In the genomic region with DNA sequence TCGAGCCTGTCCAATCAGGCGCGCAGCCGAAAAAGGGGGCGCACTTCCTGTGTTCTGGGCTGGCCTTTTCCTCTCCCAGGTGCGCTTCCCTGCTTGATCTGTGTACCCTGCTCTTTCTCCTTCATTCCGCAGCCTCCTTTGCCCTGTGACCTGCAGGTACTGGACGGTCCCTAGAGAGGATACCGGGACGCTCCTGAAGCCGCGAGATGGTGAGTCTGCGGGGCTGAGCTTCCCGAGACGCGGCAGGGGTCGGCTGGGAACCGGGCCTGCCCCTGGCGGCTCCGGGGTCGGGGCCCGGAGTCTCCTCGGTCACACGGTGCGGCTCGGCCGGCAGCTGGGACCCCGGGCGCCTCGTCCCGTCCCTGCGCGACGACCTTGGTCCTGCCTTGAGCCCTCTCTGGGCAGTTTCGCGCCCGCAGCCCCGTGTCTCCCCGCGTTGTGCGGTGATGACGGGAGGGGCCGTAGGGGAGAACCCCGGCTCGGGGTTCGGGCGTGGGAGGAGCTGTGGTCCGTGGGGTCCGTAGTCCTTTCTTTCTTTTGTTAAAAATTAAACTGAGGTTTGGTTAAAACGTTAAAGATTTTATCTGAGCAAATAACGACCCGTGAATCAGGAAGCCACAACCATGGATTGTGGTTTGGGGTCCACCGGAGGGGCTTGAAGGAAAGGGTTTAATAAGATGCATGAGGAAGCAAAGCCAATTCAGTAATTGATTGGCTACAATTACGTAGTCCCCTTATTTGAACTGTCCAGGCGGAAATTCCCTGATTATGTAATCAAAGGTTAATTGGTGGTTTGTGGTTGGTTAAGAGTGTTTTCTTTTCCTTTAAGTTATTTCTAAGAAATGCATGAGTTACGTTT, we compare ENCODE assay signal across 1 cellular context.
TF ChIP-seq lines count a peak whose summit lies in the region.

No MANE protein-coding gene starts in this region.

TF ChIP-seq in K562, 482 proteins besides CTCF, POLR2A, EP300 and RAD21 (continued from another document):
- TF ChIP-seq HMGN3 (IDR thresholded peaks at IDR 0.05; ENCODE audit: borderline replicate concordance, extremely low read depth, insufficient read length, low read depth, low read length) (peak; percentile 33), CEBPG (CRISPR knock-in tag; IDR thresholded peaks at IDR 0.05) (no peak), CEBPG (tag; conservative IDR thresholded peaks at IDR 0.05 in 1 of 2, IDR thresholded peaks at IDR 0.05 in 1 of 2) (peak; percentile 62), XRCC5 (IDR thresholded peaks at IDR 0.05; ENCODE audit: low read depth, low read length) (no peak), NEUROD1 (IDR thresholded peaks at IDR 0.05; ENCODE audit: borderline replicate concordance, low read depth, low read length, partially characterized antibody) (peak; percentile 59), HSF4 (CRISPR knock-in tag; IDR thresholded peaks at IDR 0.05; ENCODE audit: borderline replicate concordance) (no peak), SNRNP70 (optimal IDR thresholded peaks at IDR 0.05; ENCODE audit: low read depth, low read length) (no peak), RBFOX2 (IDR thresholded peaks at IDR 0.05; ENCODE audit: low read depth, low read length) (peak; percentile 70), L3MBTL2 (IDR thresholded peaks at IDR 0.05) (peak; percentile 52; the same call in 1 of the 2 replicates), SAP30 (IDR thresholded peaks at IDR 0.05; ENCODE audit: borderline replicate concordance, insufficient read depth, low read depth, low read length, poor library complexity, severe bottlenecking) (no peak), FOS (IDR thresholded peaks at IDR 0.05; ENCODE audit: extremely low read depth, insufficient read length) (peak; percentile 80), ZNF668 (CRISPR knock-in tag; IDR thresholded peaks at IDR 0.05) (no peak), KDM1A (IDR thresholded peaks at IDR 0.05) (0 out of 4 replicates have a peak, but pooled peaks of 1 of the 2 experiments have one; percentile 15), CBX8 (IDR thresholded peaks at IDR 0.05; ENCODE audit: borderline replicate concordance, extremely low read depth, low read depth, low read length, poor library complexity, severe bottlenecking) (no peak), TBP (optimal IDR thresholded peaks at IDR 0.05; ENCODE audit: low read depth, low read length) (peak; percentile 46), MAZ (CRISPR knock-in tag; conservative IDR thresholded peaks at IDR 0.05 in 1 of 2, IDR thresholded peaks at IDR 0.05 in 1 of 2) (peak in 1 of 2 experiments; percentile 45; a peak in 1 of 4 replicates), POLR2G (IDR thresholded peaks at IDR 0.05; ENCODE audit: low read depth, low read length) (peak; percentile 59; the same call in 1 of the 2 replicates), RBBP5 (IDR thresholded peaks at IDR 0.05; ENCODE audit: borderline replicate concordance, insufficient read depth, low read length, poor library complexity, severe bottlenecking) (peak; percentile 60), ZNF274 (IDR thresholded peaks at IDR 0.05; ENCODE audit: borderline replicate concordance, low read depth, low read length) (no peak), PCBP1 (IDR thresholded peaks at IDR 0.05; ENCODE audit: low read depth, low read length, poor library complexity, severe bottlenecking) (peak; percentile 44)
- TF ChIP-seq, protein P1, sequence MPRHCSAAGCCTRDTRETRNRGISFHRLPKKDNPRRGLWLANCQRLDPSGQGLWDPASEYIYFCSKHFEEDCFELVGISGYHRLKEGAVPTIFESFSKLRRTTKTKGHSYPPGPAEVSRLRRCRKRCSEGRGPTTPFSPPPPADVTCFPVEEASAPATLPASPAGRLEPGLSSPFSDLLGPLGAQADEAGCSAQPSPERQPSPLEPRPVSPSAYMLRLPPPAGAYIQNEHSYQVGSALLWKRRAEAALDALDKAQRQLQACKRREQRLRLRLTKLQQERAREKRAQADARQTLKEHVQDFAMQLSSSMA (CRISPR knock-in tag; IDR thresholded peaks at IDR 0.05): 0 out of 2 replicates have a peak, but pooled peaks have one; percentile 26
- TF ChIP-seq, protein P2, sequence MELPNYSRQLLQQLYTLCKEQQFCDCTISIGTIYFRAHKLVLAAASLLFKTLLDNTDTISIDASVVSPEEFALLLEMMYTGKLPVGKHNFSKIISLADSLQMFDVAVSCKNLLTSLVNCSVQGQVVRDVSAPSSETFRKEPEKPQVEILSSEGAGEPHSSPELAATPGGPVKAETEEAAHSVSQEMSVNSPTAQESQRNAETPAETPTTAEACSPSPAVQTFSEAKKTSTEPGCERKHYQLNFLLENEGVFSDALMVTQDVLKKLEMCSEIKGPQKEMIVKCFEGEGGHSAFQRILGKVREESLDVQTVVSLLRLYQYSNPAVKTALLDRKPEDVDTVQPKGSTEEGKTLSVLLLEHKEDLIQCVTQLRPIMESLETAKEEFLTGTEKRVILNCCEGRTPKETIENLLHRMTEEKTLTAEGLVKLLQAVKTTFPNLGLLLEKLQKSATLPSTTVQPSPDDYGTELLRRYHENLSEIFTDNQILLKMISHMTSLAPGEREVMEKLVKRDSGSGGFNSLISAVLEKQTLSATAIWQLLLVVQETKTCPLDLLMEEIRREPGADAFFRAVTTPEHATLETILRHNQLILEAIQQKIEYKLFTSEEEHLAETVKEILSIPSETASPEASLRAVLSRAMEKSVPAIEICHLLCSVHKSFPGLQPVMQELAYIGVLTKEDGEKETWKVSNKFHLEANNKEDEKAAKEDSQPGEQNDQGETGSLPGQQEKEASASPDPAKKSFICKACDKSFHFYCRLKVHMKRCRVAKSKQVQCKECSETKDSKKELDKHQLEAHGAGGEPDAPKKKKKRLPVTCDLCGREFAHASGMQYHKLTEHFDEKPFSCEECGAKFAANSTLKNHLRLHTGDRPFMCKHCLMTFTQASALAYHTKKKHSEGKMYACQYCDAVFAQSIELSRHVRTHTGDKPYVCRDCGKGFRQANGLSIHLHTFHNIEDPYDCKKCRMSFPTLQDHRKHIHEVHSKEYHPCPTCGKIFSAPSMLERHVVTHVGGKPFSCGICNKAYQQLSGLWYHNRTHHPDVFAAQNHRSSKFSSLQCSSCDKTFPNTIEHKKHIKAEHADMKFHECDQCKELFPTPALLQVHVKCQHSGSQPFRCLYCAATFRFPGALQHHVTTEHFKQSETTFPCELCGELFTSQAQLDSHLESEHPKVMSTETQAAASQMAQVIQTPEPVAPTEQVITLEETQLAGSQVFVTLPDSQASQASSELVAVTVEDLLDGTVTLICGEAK (IDR thresholded peaks at IDR 0.05): peak; percentile 78
- TF ChIP-seq, protein P2 (CRISPR knock-in tag; IDR thresholded peaks at IDR 0.05): no peak
- TF ChIP-seq, protein P3, sequence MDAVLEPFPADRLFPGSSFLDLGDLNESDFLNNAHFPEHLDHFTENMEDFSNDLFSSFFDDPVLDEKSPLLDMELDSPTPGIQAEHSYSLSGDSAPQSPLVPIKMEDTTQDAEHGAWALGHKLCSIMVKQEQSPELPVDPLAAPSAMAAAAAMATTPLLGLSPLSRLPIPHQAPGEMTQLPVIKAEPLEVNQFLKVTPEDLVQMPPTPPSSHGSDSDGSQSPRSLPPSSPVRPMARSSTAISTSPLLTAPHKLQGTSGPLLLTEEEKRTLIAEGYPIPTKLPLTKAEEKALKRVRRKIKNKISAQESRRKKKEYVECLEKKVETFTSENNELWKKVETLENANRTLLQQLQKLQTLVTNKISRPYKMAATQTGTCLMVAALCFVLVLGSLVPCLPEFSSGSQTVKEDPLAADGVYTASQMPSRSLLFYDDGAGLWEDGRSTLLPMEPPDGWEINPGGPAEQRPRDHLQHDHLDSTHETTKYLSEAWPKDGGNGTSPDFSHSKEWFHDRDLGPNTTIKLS (IDR thresholded peaks at IDR 0.05; ENCODE audit: borderline replicate concordance, low read depth): 0 out of 2 replicates have a peak, but pooled peaks have one; percentile 41
- TF ChIP-seq, protein P4, sequence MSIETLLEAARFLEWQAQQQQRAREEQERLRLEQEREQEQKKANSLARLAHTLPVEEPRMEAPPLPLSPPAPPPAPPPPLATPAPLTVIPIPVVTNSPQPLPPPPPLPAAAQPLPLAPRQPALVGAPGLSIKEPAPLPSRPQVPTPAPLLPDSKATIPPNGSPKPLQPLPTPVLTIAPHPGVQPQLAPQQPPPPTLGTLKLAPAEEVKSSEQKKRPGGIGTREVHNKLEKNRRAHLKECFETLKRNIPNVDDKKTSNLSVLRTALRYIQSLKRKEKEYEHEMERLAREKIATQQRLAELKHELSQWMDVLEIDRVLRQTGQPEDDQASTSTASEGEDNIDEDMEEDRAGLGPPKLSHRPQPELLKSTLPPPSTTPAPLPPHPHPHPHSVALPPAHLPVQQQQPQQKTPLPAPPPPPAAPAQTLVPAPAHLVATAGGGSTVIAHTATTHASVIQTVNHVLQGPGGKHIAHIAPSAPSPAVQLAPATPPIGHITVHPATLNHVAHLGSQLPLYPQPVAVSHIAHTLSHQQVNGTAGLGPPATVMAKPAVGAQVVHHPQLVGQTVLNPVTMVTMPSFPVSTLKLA (conservative IDR thresholded peaks at IDR 0.05): 0 out of 4 replicates have a peak, but pooled peaks of 1 of the 2 experiments have one; percentile 16
- TF ChIP-seq, protein P5, sequence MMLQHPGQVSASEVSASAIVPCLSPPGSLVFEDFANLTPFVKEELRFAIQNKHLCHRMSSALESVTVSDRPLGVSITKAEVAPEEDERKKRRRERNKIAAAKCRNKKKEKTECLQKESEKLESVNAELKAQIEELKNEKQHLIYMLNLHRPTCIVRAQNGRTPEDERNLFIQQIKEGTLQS (IDR thresholded peaks at IDR 0.05): 0 out of 2 replicates have a peak, but pooled peaks have one; percentile 17
- TF ChIP-seq, protein P5 (CRISPR knock-in tag; conservative IDR thresholded peaks at IDR 0.05): no peak
